Comparison of ENCODE assay signal across 18 cellular contexts in the genomic region with DNA sequence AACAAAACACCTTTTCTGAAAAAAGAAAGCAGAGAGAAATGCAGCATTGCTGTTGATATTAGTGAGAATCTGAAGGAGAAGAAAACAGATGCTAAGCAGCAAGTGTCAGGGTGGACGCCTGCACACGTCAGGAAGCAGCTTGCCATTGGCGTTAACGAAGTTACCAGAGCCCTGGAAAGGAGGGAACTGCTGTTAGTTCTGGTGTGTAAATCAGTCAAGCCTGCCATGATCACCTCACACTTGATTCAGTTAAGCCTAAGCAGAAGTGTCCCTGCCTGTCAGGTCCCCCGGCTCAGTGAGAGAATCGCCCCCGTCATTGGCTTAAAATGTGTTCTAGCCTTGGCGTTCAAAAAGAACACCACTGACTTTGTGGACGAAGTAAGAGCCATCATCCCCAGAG. TPM values are rescaled to one million over a fixed set of nuclear protein-coding genes. Genes with fewer than 3 reads are reported as not detected.
"Had no signal": no experiment of that assay in that cellular context is flagged by ENCODE, and none has a peak within 500 bp of the region (broad histone marks: within the 10 kb centered on the region; RNA-seq: fewer than 3 reads in every experiment).

No MANE protein-coding gene starts in this region.

- H3K27me3 Mint-ChIP-seq: naive thymus-derived CD8-positive, alpha-beta T cell; stimulated activated naive B cell treated with anti-CD40 and anti-IgM and Interleukin-4, amounts not matched to agents 10 μg/mL and 1 μg/mL and 100 μg/mL, for 72 hours; T-cell had no signal

- ATAC-seq: activated CD4-positive, CD25-positive, alpha-beta regulatory T cell treated with anti-CD3 and anti-CD28 coated beads, Interleukin-2, amount 50 U/mL, for 24 hours; esophagus mucosa; left lung; mucosa of descending colon; naive thymus-derived CD8-positive, alpha-beta T cell; stimulated activated naive B cell treated with anti-CD40 and anti-IgM and Interleukin-4, amounts not matched to agents 10 μg/mL and 1 μg/mL and 100 μg/mL, for 72 hours; T-cell; upper lobe of right lung had no signal

- DNase-seq: dorsolateral prefrontal cortex; left lung; mucosa of descending colon; naive thymus-derived CD8-positive, alpha-beta T cell; Right ventricle myocardium superior; SK-N-SH; stimulated activated CD4-positive, alpha-beta T cell treated with anti-CD3 and anti-CD28 coated beads, Interleukin-12 subunit alpha, Interleukin-12 subunit beta, amount 100 ng/mL, for 4 hours; stimulated activated CD4-positive, alpha-beta T cell treated with anti-CD3 and anti-CD28 coated beads, Interleukin-2, amount 100 ng/mL, for 24 hours; stimulated activated naive B cell treated with anti-CD40 and anti-IgM and Interleukin-4, amounts not matched to agents 10 μg/mL and 1 μg/mL and 100 μg/mL, for 72 hours; substantia nigra; T-cell; T1000; upper lobe of right lung had no signal

- H3K9me3 Mint-ChIP-seq: naive thymus-derived CD8-positive, alpha-beta T cell; stimulated activated naive B cell treated with anti-CD40 and anti-IgM and Interleukin-4, amounts not matched to agents 10 μg/mL and 1 μg/mL and 100 μg/mL, for 72 hours; T-cell had no signal

- H3K4me3 Mint-ChIP-seq: naive thymus-derived CD8-positive, alpha-beta T cell; stimulated activated naive B cell treated with anti-CD40 and anti-IgM and Interleukin-4, amounts not matched to agents 10 μg/mL and 1 μg/mL and 100 μg/mL, for 72 hours had no signal

- H3K27ac Mint-ChIP-seq: stimulated activated naive B cell treated with anti-CD40 and anti-IgM and Interleukin-4, amounts not matched to agents 10 μg/mL and 1 μg/mL and 100 μg/mL, for 72 hours; T-cell had no signal

RNA-seq across cellular contexts. Expression of gene ACBD7, which starts 14.9 kb away (rescaled TPM):
- total RNA-seq: Right ventricle myocardium superior, upper lobe of right lung had no signal

RNA-seq across cellular contexts. Expression of gene OLAH, which starts 59.8 kb away (rescaled TPM):
- total RNA-seq: astrocyte; cardiac muscle cell; hepatocyte; naive thymus-derived CD8-positive, alpha-beta T cell; T-cell had no signal
- polyA plus RNA-seq: cardiac muscle cell; hepatocyte; naive thymus-derived CD8-positive, alpha-beta T cell; SK-N-SH had no signal
